In the genomic region with DNA sequence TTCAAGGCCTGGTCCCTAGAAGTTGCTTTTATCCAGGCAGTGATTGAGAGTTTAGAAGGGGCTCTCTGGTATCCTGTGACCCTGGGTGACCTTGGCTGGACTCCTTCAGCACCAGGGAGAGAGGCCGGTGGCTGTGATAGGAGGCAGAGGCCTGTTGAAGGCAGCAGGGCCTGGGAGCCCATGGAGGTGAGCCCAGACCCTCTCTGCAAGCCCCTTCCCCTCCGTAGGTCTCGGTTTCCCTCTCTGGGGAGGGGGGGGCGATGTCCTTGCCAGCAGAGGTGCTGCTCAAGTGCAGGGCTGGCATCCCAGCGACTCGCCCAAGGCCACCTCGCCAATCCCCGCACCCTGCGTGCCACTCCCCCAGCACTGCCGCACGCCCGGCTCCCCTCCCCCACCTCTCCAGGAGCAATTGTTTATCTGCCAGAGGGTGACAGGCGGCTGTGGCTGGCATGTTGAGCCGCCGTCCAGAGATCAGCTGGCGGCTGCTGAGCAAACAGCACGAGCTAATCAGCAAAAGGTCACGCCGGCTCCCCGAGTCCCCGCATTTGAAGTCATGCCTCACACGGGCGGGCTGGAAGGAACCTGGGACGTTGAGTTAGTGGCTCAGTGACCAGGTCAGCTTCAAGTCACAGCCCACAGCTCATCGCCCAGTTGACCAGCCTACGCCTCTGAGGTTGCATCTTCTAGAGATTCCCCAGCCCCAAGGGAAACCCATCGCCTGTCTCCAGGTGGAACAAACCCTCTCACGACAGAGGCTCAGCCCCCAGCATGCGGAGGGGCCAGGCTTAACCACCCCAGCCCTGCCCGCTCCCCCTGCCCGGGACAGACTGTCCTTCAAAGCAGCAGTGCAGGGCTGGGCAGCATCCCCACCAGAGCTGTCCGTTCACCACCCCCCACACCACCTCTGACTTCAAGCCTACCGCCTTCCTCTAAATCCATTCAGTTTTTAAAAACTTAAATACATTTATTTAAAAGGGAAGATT, we compare ENCODE assay signal across 13 cellular contexts. TPM values are rescaled to one million over a fixed set of nuclear protein-coding genes. Genes with fewer than 3 reads are reported as not detected.
DNase-seq lines count a peak whose midpoint lies in the region; ATAC-seq, FAIRE-seq and TF ChIP-seq lines count a peak whose summit lies in the region.
"Had no signal": no experiment of that assay in that cellular context is flagged by ENCODE, and none has a peak within 500 bp of the region (broad histone marks: within the 10 kb centered on the region; RNA-seq: fewer than 3 reads in every experiment).

No MANE protein-coding gene starts in this region.

- peak; percentile 86 to 95 (median 90) for ATAC-seq in pancreas
- no peak for ATAC-seq in GM19455 (IDR thresholded peaks at IDR 0.05; ENCODE audit: unreplicated experiment)
- ATAC-seq: activated CD8-positive, alpha-beta memory T cell treated with anti-CD3 and anti-CD28 coated beads, Interleukin-2, amount 10 ng/mL, durations not matched to agents 7 days and 5 days; T-helper 17 cell had no signal

- intact Hi-C loops in pancreas (cut with DNase I): no loop called here

- H3K4me3 ChIP-seq in HUES48 (ENCODE audit: low read depth, low read length): no peak overlapping the region
- no peak overlapping the region for H3K4me3 ChIP-seq in cardiac muscle cell
- H3K4me3 ChIP-seq in pancreas: no peak overlapping the region
- H3K4me3 ChIP-seq in effector memory CD4-positive, alpha-beta T cell (ENCODE audit: insufficient read depth, low read depth, low read length, poor library complexity, severe bottlenecking): no peak overlapping the region

- no peak for FAIRE-seq in pancreas (lab: Jason Lieb, UNC)
- FAIRE-seq: islet of Langerhans had no signal

- no peak overlapping the region for H3K9ac ChIP-seq in HUES48 (ENCODE audit: low read depth, low read length)

- peaks cover 4% of the 10 kb centered on the region; the same call in 1 of the 2 replicates for H3K4me1 ChIP-seq in HUES48 (ENCODE audit: control insufficient read depth, insufficient read depth, low read length)
- peaks cover 28% of the 10 kb centered on the region for H3K4me1 ChIP-seq in cardiac muscle cell (ENCODE audit: low read depth)
- H3K4me1 ChIP-seq in pancreas: peaks cover 7 to 12% (median 9%) of the 10 kb centered on the region in 3 donors
- no peaks in the 10 kb centered on the region for H3K4me1 ChIP-seq in effector memory CD4-positive, alpha-beta T cell (ENCODE audit: control insufficient read depth, insufficient read depth, low read length, poor library complexity, severe bottlenecking)

- 20 to 24% methylated on average over 33 of the region's 33 CpGs for WGBS in pancreas, 2 donors

- DNase-seq in NCI-H69 (lab: John Stamatoyannopoulos, UW) (peak; percentile 61), cardiac muscle cell (ENCODE audit: low read depth in 1 of 2, low spot score in 1 of 2) (peak in 1 of 2 donors; percentile 93), pancreas (peak; percentile 59 to 89 (median 74)), HK-2 (ENCODE audit: unreplicated experiment) (no peak)
- DNase-seq in activated CD4-positive, alpha-beta T cell treated with anti-CD3 and anti-CD28 coated beads for 48 hours: no peak
- DNase-seq in effector memory CD4-positive, alpha-beta T cell: no peak
- DNase-seq: activated CD8-positive, alpha-beta memory T cell treated with anti-CD3 and anti-CD28 coated beads, Interleukin-2, amount 10 ng/mL, durations not matched to agents 7 days and 5 days; amniotic stem cell; NCI-H1436; T-helper 17 cell had no signal

- H3K27ac ChIP-seq in HUES48 (ENCODE audit: low read depth, low read length) (peak overlapping the region; percentile 32), cardiac muscle cell (peak overlapping the region; percentile 85), pancreas (no peak overlapping the region)
- H3K27ac ChIP-seq in effector memory CD4-positive, alpha-beta T cell (ENCODE audit: insufficient read depth, low read length, poor library complexity, severe bottlenecking): no peak overlapping the region

- H3K27me3 ChIP-seq in HUES48 (ENCODE audit: control insufficient read depth, insufficient read depth, low read length): no peaks in the 10 kb centered on the region
- no peaks in the 10 kb centered on the region for H3K27me3 ChIP-seq in cardiac muscle cell
- no peaks in the 10 kb centered on the region for H3K27me3 ChIP-seq in pancreas
- no peaks in the 10 kb centered on the region for H3K27me3 ChIP-seq in effector memory CD4-positive, alpha-beta T cell (replicated peaks; ENCODE audit: control insufficient read depth, insufficient read depth, low read length, poor library complexity, severe bottlenecking)

- H3K36me3 ChIP-seq in HUES48 (ENCODE audit: control insufficient read depth, insufficient read depth, low read length) (no peaks in the 10 kb centered on the region), cardiac muscle cell (no peaks in the 10 kb centered on the region), pancreas (no peaks in the 10 kb centered on the region)
- H3K36me3 ChIP-seq in effector memory CD4-positive, alpha-beta T cell (ENCODE audit: control insufficient read depth, insufficient read depth, low read length): no peaks in the 10 kb centered on the region

- TF ChIP-seq CTCF in cardiac muscle cell (IDR thresholded peaks at IDR 0.05; ENCODE audit: low read depth, low read length) (no peak), pancreas (IDR thresholded peaks at IDR 0.05) (no peak)

- H3K9me3 ChIP-seq in HUES48 (ENCODE audit: control insufficient read depth, insufficient read depth, low read length): peaks cover 11% of the 10 kb centered on the region
- H3K9me3 ChIP-seq in cardiac muscle cell (ENCODE audit: low read depth): no peaks in the 10 kb centered on the region
- H3K9me3 ChIP-seq in pancreas: no peaks in the 10 kb centered on the region
- peaks cover 8% of the 10 kb centered on the region for H3K9me3 ChIP-seq in effector memory CD4-positive, alpha-beta T cell (ENCODE audit: control insufficient read depth, low read length)

RNA-seq across cellular contexts. Expression of a gene that starts 43.7 kb away (rescaled TPM):
- total RNA-seq in cardiac muscle cell: 48.7 and 51.6 TPM in 2 replicates
- 8.9 and 13.4 TPM in 2 replicates for polyA plus RNA-seq in cardiac muscle cell
- total RNA-seq in pancreas: under 1 TPM; 0.20 to 0.94 (median 0.73) TPM
- under 1 TPM; 0.53 to 0.82 TPM for polyA plus RNA-seq in pancreas
- total RNA-seq: activated CD8-positive, alpha-beta memory T cell treated with anti-CD3 and anti-CD28 coated beads, Interleukin-2, amount 10 ng/mL, durations not matched to agents 7 days and 5 days; T-helper 17 cell had no signal

Comparison
In these comparisons a context has a peak if more than half of its experiments do, and no peak if none do; other contexts are left out.
1. H3K27ac ChIP-seq: peak in HUES48 (single experiment) and cardiac muscle cell (single experiment); none in pancreas (0 of 4) and effector memory CD4-positive, alpha-beta T cell (single experiment).
2. DNase-seq: peak in NCI-H69 (single experiment) and pancreas (6 of 6); none in activated CD4-positive, alpha-beta T cell treated with anti-CD3 and anti-CD28 coated beads for 48 hours (single experiment), effector memory CD4-positive, alpha-beta T cell (0 of 3) and HK-2 (single experiment).
3. RNA of a gene that starts 43.7 kb away (total RNA-seq): 48.7 to 51.6 TPM in cardiac muscle cell; 0.20 to 0.94 TPM in pancreas; every median in the first group is over 10 times any median in the second.